Comparison of ENCODE assay signal across 16 cellular contexts in the genomic region with DNA sequence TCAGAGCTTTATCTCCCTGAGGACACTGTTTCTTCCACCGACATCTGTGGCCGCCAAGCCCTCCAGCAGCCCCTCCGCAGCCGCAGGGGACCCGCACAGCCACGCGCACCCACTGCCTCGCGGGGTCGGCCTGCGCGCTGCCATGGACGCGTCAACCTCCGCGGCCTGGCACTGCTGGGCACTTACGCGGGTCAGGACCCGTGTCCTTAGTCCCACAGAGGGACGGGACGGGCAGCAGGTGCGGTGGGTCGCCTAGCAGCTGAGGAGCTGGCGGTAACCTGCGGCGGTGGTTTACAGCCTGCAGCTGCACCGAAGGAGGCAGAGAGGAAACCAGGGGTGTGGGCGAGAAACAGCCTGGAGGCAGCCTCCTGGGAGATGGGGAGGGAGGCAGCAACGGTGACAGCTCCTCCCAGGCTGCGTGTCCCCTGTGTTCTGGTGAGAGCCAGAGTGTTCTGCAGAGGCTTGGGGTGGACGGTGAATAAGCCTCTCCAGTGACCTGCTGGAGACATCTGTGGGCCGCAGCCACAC.
DNase-seq lines count a peak whose midpoint lies in the region; ATAC-seq and TF ChIP-seq lines count a peak whose summit lies in the region.
"Had no signal": no experiment of that assay in that cellular context is flagged by ENCODE, and none has a peak within 500 bp of the region (broad histone marks: within the 10 kb centered on the region; RNA-seq: fewer than 3 reads in every experiment).

No MANE protein-coding gene starts in this region.

- H3K27ac ChIP-seq in gastroesophageal sphincter (no peak overlapping the region), upper lobe of right lung (no peak overlapping the region)
- H3K27ac ChIP-seq: C4-2B, GM23248, HL-60 had no signal

- peak; percentile 58 for DNase-seq in ELF-1 (ENCODE audit: low read depth, low spot score)
- DNase-seq in NB4 (ENCODE audit: low read depth), result peak; percentile 31
- DNase-seq in upper lobe of right lung, result no peak
- no peak for DNase-seq in kidney tubule cell (ENCODE audit: low spot score)
- DNase-seq in H7, result no peak
- DNase-seq: CD4-positive, alpha-beta memory T cell; DMS153; DMS79 treated with DMSO at 0.1 percent for 48 hours; GF-D8; GM23248; KBM-7 had no signal

- H3K36me3 ChIP-seq in gastroesophageal sphincter (no peaks in the 10 kb centered on the region), upper lobe of right lung (no peaks in the 10 kb centered on the region), H7 (replicated peaks; ENCODE audit: control insufficient read depth, insufficient read depth, low read length) (no peaks in the 10 kb centered on the region)
- H3K36me3 ChIP-seq: HAP-1 had no signal

- no peak for TF ChIP-seq CTCF in NB4 (IDR thresholded peaks at IDR 0.05; ENCODE audit: low read depth, low read length)
- TF ChIP-seq CTCF in gastroesophageal sphincter (IDR thresholded peaks at IDR 0.05), result no peak
- no peak for TF ChIP-seq CTCF in upper lobe of right lung (IDR thresholded peaks at IDR 0.05)

- intact Hi-C loops in upper lobe of right lung (cut with DNase I), result no loop called here

- no peak for TF ChIP-seq EP300 in gastroesophageal sphincter (IDR thresholded peaks at IDR 0.05)

- H3K9me3 ChIP-seq in gastroesophageal sphincter (no peaks in the 10 kb centered on the region), upper lobe of right lung (no peaks in the 10 kb centered on the region)
- H3K9me3 ChIP-seq: HAP-1 had no signal

- H3K4me1 ChIP-seq in gastroesophageal sphincter (no peaks in the 10 kb centered on the region), upper lobe of right lung (no peaks in the 10 kb centered on the region)
- H3K4me1 ChIP-seq: HAP-1 had no signal

- H3K4me3 ChIP-seq in NB4 (ENCODE audit: low read depth, low read length) (no peak overlapping the region), gastroesophageal sphincter (no peak overlapping the region), upper lobe of right lung (no peak overlapping the region), H7 (ENCODE audit: insufficient read depth, low read depth, low read length) (no peak overlapping the region)
- H3K4me3 ChIP-seq: GM23248, HAP-1 had no signal

- ATAC-seq in gastroesophageal sphincter (peak; percentile 16), upper lobe of right lung (peak; percentile 21), GM21528 (IDR thresholded peaks at IDR 0.05; ENCODE audit: low FRiP score, unreplicated experiment) (no peak)

- peaks cover 3% of the 10 kb centered on the region for H3K27me3 ChIP-seq in gastroesophageal sphincter
- no peaks in the 10 kb centered on the region for H3K27me3 ChIP-seq in upper lobe of right lung
- H3K27me3 ChIP-seq in H7 (ENCODE audit: control insufficient read depth, insufficient read depth, low read length), result no peaks in the 10 kb centered on the region

- 76% methylated on average over 4 of the region's 32 CpGs; no CpG with 5 or more reads in 1 of the 2 donors for WGBS in gastroesophageal sphincter (ENCODE audit: low coverage in 1 of 2), 2 donors

- TF ChIP-seq POLR2A in NB4 (IDR thresholded peaks at IDR 0.05; ENCODE audit: extremely low read depth, insufficient read length) (no peak), gastroesophageal sphincter (IDR thresholded peaks at IDR 0.05) (no peak)

Comparison
In these comparisons a context has a peak if more than half of its experiments do, and no peak if none do; other contexts are left out.
1. DNase-seq: peak in ELF-1 (single experiment) and NB4 (single experiment); none in upper lobe of right lung (single experiment), kidney tubule cell (single experiment) and H7 (single experiment).